In genomic region chr2:142687509-142687908, GRCh38 we compare ENCODE assay signal across 29 cellular contexts.
"Had no signal": no experiment of that assay in that cellular context is flagged by ENCODE, and none has a peak within 500 bp of the region (broad histone marks: within the 10 kb centered on the region; RNA-seq: fewer than 3 reads in every experiment).

No MANE protein-coding gene starts in this region.

- H3K4me1 Mint-ChIP-seq: stimulated activated effector memory CD8-positive, alpha-beta T cell treated with anti-CD3 and anti-CD28 coated beads, Interleukin-12 subunit alpha, Interleukin-12 subunit beta, amount 100 ng/mL, for 72 hours; stimulated activated memory B cell treated with anti-CD40 and anti-IgM and Interleukin-4, amounts not matched to agents 10 μg/mL and 1 μg/mL and 100 μg/mL, for 72 hours; stimulated activated naive B cell treated with anti-CD40 and anti-IgM and Interleukin-4, amounts not matched to agents 10 μg/mL and 1 μg/mL and 100 μg/mL, for 72 hours; stimulated activated naive CD8-positive, alpha-beta T cell treated with anti-CD3 and anti-CD28 coated beads, Interleukin-15, amount 100 ng/mL, for 72 hours had no signal

- H3K9me3 Mint-ChIP-seq: stimulated activated memory B cell treated with anti-CD40 and anti-IgM and Interleukin-4, amounts not matched to agents 10 μg/mL and 1 μg/mL and 100 μg/mL, for 72 hours; stimulated activated naive B cell treated with anti-CD40 and anti-IgM and Interleukin-4, amounts not matched to agents 10 μg/mL and 1 μg/mL and 100 μg/mL, for 72 hours; stimulated activated naive CD8-positive, alpha-beta T cell treated with anti-CD3 and anti-CD28 coated beads, Interleukin-15, amount 100 ng/mL, for 72 hours; stimulated activated naive CD8-positive, alpha-beta T cell treated with anti-CD3 and anti-CD28 coated beads, Interleukin-15, Interleukin-2, amounts not matched to agents 100 ng/mL and 50 ng/mL, for 24 hours; type B pancreatic cell had no signal

- H3K27me3 Mint-ChIP-seq: stimulated activated naive B cell treated with anti-CD40 and anti-IgM and Interleukin-4, amounts not matched to agents 10 μg/mL and 1 μg/mL and 100 μg/mL, for 72 hours; stimulated activated naive CD8-positive, alpha-beta T cell treated with anti-CD3 and anti-CD28 coated beads, Interleukin-15, amount 100 ng/mL, for 72 hours; stimulated activated naive CD8-positive, alpha-beta T cell treated with anti-CD3 and anti-CD28 coated beads, Interleukin-15, Interleukin-2, amounts not matched to agents 100 ng/mL and 50 ng/mL, for 24 hours; type B pancreatic cell had no signal

- H3K27ac Mint-ChIP-seq: stimulated activated effector memory CD8-positive, alpha-beta T cell treated with anti-CD3 and anti-CD28 coated beads, Interleukin-12 subunit alpha, Interleukin-12 subunit beta, amount 100 ng/mL, for 72 hours; stimulated activated memory B cell treated with anti-CD40 and anti-IgM and Interleukin-4, amounts not matched to agents 10 μg/mL and 1 μg/mL and 100 μg/mL, for 72 hours; stimulated activated naive B cell treated with anti-CD40 and anti-IgM and Interleukin-4, amounts not matched to agents 10 μg/mL and 1 μg/mL and 100 μg/mL, for 72 hours; stimulated activated naive CD8-positive, alpha-beta T cell treated with anti-CD3 and anti-CD28 coated beads, Interleukin-15, amount 100 ng/mL, for 72 hours; stimulated activated naive CD8-positive, alpha-beta T cell treated with anti-CD3 and anti-CD28 coated beads, Interleukin-15, Interleukin-2, amounts not matched to agents 100 ng/mL and 50 ng/mL, for 24 hours; type B pancreatic cell had no signal

- H3K4me1 ChIP-seq: stomach, suprapubic skin, testis, thyroid gland, tibial artery, tibial nerve, transverse colon, upper lobe of left lung, upper lobe of right lung, uterus, vagina had no signal

- H3K27ac ChIP-seq: stomach, suprapubic skin, testis, thoracic aorta, thyroid gland, tibial artery, tibial nerve, transverse colon, upper lobe of left lung, upper lobe of right lung, uterus, vagina had no signal

- FAIRE-seq: urothelium cell line had no signal

- DNase-seq: stimulated activated CD4-positive, alpha-beta T cell treated with anti-CD3 and anti-CD28 coated beads, Interleukin-2, amount 100 ng/mL, for 48 hours; stimulated activated CD4-positive, alpha-beta T cell treated with anti-CD3 and anti-CD28 coated beads, Interleukin-4, amount 100 ng/mL, for 1 hour; stimulated activated CD4-positive, alpha-beta T cell treated with anti-CD3 and anti-CD28 coated beads, Interleukin-4, amount 100 ng/mL, for 24 hours; stimulated activated CD4-positive, alpha-beta T cell treated with anti-CD3 and anti-CD28 coated beads, Interleukin-4, amount 100 ng/mL, for 4 hours; stimulated activated CD8-positive, alpha-beta memory T cell treated with anti-CD3 and anti-CD28 coated beads, Interleukin-4, amount 100 ng/mL, for 48 hours; stimulated activated naive B cell treated with anti-CD40 and anti-IgM and Interleukin-4, amounts not matched to agents 10 μg/mL and 1 μg/mL and 100 μg/mL, for 72 hours; stimulated activated naive CD4-positive, alpha-beta T cell; stimulated activated naive CD4-positive, alpha-beta T cell treated with Interleukin-2 at 50 U/mL for 16 hours; stimulated activated naive CD8-positive, alpha-beta T cell treated with anti-CD3 and anti-CD28 coated beads, Interleukin-15, amount 100 ng/mL, for 72 hours; stimulated activated naive CD8-positive, alpha-beta T cell treated with anti-CD3 and anti-CD28 coated beads, Interleukin-15, Interleukin-2, amounts not matched to agents 100 U/mL and 50 U/mL, for 24 hours; stomach; substantia nigra; testis; thyroid gland; tibial artery; transverse colon; trophoblast cell; upper lobe of left lung; upper lobe of right lung; uterus had no signal

- H3K36me3 Mint-ChIP-seq: stimulated activated effector memory CD8-positive, alpha-beta T cell treated with anti-CD3 and anti-CD28 coated beads, Interleukin-12 subunit alpha, Interleukin-12 subunit beta, amount 100 ng/mL, for 72 hours; stimulated activated memory B cell treated with anti-CD40 and anti-IgM and Interleukin-4, amounts not matched to agents 10 μg/mL and 1 μg/mL and 100 μg/mL, for 72 hours; stimulated activated naive B cell treated with anti-CD40 and anti-IgM and Interleukin-4, amounts not matched to agents 10 μg/mL and 1 μg/mL and 100 μg/mL, for 72 hours; type B pancreatic cell had no signal

- H3K36me3 ChIP-seq: stomach, suprapubic skin, thoracic aorta, thyroid gland, tibial artery, tibial nerve, transverse colon, upper lobe of left lung, upper lobe of right lung, vagina had no signal

- ATAC-seq: stimulated activated effector memory CD8-positive, alpha-beta T cell treated with anti-CD3 and anti-CD28 coated beads, Interleukin-12 subunit alpha, Interleukin-12 subunit beta, amount 100 ng/mL, for 72 hours; stimulated activated memory B cell treated with anti-CD40 and anti-IgM and Interleukin-4, amounts not matched to agents 10 μg/mL and 1 μg/mL and 100 μg/mL, for 72 hours; stimulated activated naive B cell treated with anti-CD40 and anti-IgM and Interleukin-4, amounts not matched to agents 10 μg/mL and 1 μg/mL and 100 μg/mL, for 72 hours; stimulated activated naive CD8-positive, alpha-beta T cell treated with anti-CD3 and anti-CD28 coated beads, Interleukin-15, amount 100 ng/mL, for 72 hours; stimulated activated naive CD8-positive, alpha-beta T cell treated with anti-CD3 and anti-CD28 coated beads, Interleukin-15, Interleukin-2, amounts not matched to agents 100 U/mL and 50 U/mL, for 24 hours; upper lobe of right lung had no signal

- H3K4me3 ChIP-seq: stomach, suprapubic skin, testis, thoracic aorta, thyroid gland, tibial artery, tibial nerve, transverse colon, upper lobe of left lung, upper lobe of right lung, uterus, vagina had no signal

- H3K9me3 ChIP-seq: stomach, suprapubic skin, testis, thoracic aorta, thyroid gland, tibial artery, tibial nerve, transverse colon, upper lobe of left lung, upper lobe of right lung, uterus, vagina had no signal

- H3K4me3 Mint-ChIP-seq: stimulated activated effector memory CD8-positive, alpha-beta T cell treated with anti-CD3 and anti-CD28 coated beads, Interleukin-12 subunit alpha, Interleukin-12 subunit beta, amount 100 ng/mL, for 72 hours; stimulated activated memory B cell treated with anti-CD40 and anti-IgM and Interleukin-4, amounts not matched to agents 10 μg/mL and 1 μg/mL and 100 μg/mL, for 72 hours; stimulated activated naive B cell treated with anti-CD40 and anti-IgM and Interleukin-4, amounts not matched to agents 10 μg/mL and 1 μg/mL and 100 μg/mL, for 72 hours; stimulated activated naive CD8-positive, alpha-beta T cell treated with anti-CD3 and anti-CD28 coated beads, Interleukin-15, amount 100 ng/mL, for 72 hours; stimulated activated naive CD8-positive, alpha-beta T cell treated with anti-CD3 and anti-CD28 coated beads, Interleukin-15, Interleukin-2, amounts not matched to agents 100 ng/mL and 50 ng/mL, for 24 hours; type B pancreatic cell had no signal

- H3K27me3 ChIP-seq: stomach, suprapubic skin, testis, thyroid gland, tibial artery, tibial nerve, transverse colon, upper lobe of left lung, upper lobe of right lung, uterus, vagina had no signal
